ENCODE assay signal across 1 cellular context in genomic region chr3:46930176-46930944, GRCh38.
TF ChIP-seq lines count a peak whose summit lies in the region.

No MANE protein-coding gene starts in this region.

TF ChIP-seq in K562, 482 proteins besides CTCF, POLR2A, EP300 and RAD21 (continued from another document):
- peak; percentile 50; the same call in 1 of the 2 replicates for TF ChIP-seq POLR2G (IDR thresholded peaks at IDR 0.05; ENCODE audit: low read depth, low read length)
TF ChIP-seq in K562: peak in this region for 1.
